Comparison of ENCODE assay signal across 15 cellular contexts in the genomic region with DNA sequence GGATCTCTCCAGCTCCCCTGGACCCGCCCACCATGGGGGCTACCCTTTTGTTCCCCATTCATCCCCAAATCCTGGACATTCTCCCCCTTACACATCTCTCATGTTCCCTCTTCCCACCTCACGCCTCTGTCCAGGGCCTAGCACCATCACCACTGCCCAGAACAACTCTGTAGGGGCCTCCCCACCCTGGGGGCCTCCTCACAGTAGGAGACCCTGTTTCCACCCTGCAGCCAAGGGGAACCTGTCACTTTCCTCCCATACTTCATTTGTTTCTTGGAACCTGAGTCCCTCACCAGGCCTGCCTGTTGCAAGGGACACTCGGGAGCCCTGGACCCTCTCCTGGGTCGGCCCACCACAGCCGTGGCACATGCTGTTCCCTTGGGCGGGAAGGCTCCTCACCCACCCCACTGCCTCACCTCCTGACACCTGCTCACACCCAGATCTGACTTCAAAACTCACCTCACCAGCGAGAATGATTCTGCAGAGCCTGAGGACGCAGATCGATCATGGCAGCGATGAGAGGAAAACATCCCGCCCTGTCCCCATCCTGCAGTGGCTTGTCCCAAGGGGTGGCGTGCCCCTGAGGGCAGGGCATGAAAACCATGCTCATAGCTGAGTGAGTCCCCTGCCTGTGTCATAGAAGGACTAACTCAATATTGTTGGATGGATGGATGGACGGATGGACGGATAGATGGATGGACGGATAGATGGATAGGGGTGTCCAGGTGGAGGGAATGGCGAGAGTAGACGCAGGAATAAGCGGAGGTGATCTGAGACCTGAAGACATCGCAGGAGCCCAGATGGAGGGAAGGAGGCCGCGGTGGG.
"Had no signal": no experiment of that assay in that cellular context is flagged by ENCODE, and none has a peak within 500 bp of the region (broad histone marks: within the 10 kb centered on the region; RNA-seq: fewer than 3 reads in every experiment).

No MANE protein-coding gene starts in this region.

- H3K36me3 ChIP-seq: heart left ventricle, left lung, ovary, WERI-Rb-1 had no signal

- H3K27me3 ChIP-seq: heart left ventricle, left lung, ovary had no signal

- H3K9me3 ChIP-seq: heart left ventricle, left lung, ovary had no signal

- H3K27ac Mint-ChIP-seq: activated CD4-positive, alpha-beta memory T cell treated with anti-CD3 and anti-CD28 coated beads, Interleukin-2, amount 10 ng/mL, durations not matched to agents 7 days and 5 days; activated CD4-positive, alpha-beta T cell treated with anti-CD3 and anti-CD28 coated beads for 36 hours; activated T-cell treated with anti-CD3 and anti-CD28 coated beads, Interleukin-2, amount 50 U/mL, for 24 hours; T-helper 1 cell treated with Interleukin-12 subunit alpha and Interleukin-12 subunit beta and Interleukin-4 antibody, amounts not matched to agents 30 μg/mL and 1 μg/mL, for 36 hours had no signal

- H3K4me1 Mint-ChIP-seq: activated CD4-positive, alpha-beta memory T cell treated with anti-CD3 and anti-CD28 coated beads, Interleukin-2, amount 10 ng/mL, durations not matched to agents 7 days and 5 days; activated CD4-positive, alpha-beta T cell treated with anti-CD3 and anti-CD28 coated beads for 36 hours had no signal

- H3K27me3 Mint-ChIP-seq: activated T-cell treated with anti-CD3 and anti-CD28 coated beads, Interleukin-2, amount 50 U/mL, for 24 hours had no signal

- H3K4me1 ChIP-seq: left lung had no signal

- H3K36me3 Mint-ChIP-seq: activated naive CD4-positive, alpha-beta T cell treated with anti-CD3 and anti-CD28 coated beads, Interleukin-2, amount 50 U/mL, for 72 hours had no signal

- H3K4me3 Mint-ChIP-seq: activated CD4-positive, alpha-beta memory T cell treated with anti-CD3 and anti-CD28 coated beads, Interleukin-2, amount 10 ng/mL, durations not matched to agents 7 days and 5 days; activated CD4-positive, alpha-beta T cell treated with anti-CD3 and anti-CD28 coated beads for 36 hours; activated T-cell treated with anti-CD3 and anti-CD28 coated beads, Interleukin-2, amount 50 U/mL, for 24 hours; T-helper 1 cell treated with Interleukin-12 subunit alpha and Interleukin-12 subunit beta and Interleukin-4 antibody, amounts not matched to agents 30 μg/mL and 1 μg/mL, for 36 hours had no signal

- H3K9me3 Mint-ChIP-seq: activated CD4-positive, alpha-beta memory T cell treated with anti-CD3 and anti-CD28 coated beads, Interleukin-2, amount 10 ng/mL, durations not matched to agents 7 days and 5 days; activated naive CD4-positive, alpha-beta T cell treated with anti-CD3 and anti-CD28 coated beads, Interleukin-2, amount 50 U/mL, for 72 hours; activated T-cell treated with anti-CD3 and anti-CD28 coated beads, Interleukin-2, amount 50 U/mL, for 24 hours; nephron; T-helper 1 cell treated with Interleukin-12 subunit alpha and Interleukin-12 subunit beta and Interleukin-4 antibody, amounts not matched to agents 30 μg/mL and 1 μg/mL, for 36 hours had no signal

- H3K27ac ChIP-seq: epithelial cell of prostate, heart left ventricle, left lung, ovary, WERI-Rb-1 had no signal

- DNase-seq: activated CD4-positive, alpha-beta memory T cell treated with anti-CD3 and anti-CD28 coated beads, Interleukin-2, amount 10 ng/mL, durations not matched to agents 7 days and 5 days; activated CD4-positive, alpha-beta T cell treated with anti-CD3 and anti-CD28 coated beads for 36 hours; activated effector memory CD4-positive, alpha-beta T cell treated with Interleukin-2 at 50 U/mL for 16 hours; activated T-cell treated with anti-CD3 and anti-CD28 coated beads, Interleukin-2, amount 50 U/mL, for 24 hours; foreskin melanocyte; islet precursor cell; stimulated activated CD4-positive, alpha-beta T cell treated with anti-CD3 and anti-CD28 coated beads, Interleukin-1b, Interleukin-23, amount 100 ng/mL, for 48 hours; WERI-Rb-1 had no signal

- H3K4me3 ChIP-seq: heart left ventricle, left lung, ovary had no signal
